Comparison of ENCODE assay signal across 10 cellular contexts in the genomic region with DNA sequence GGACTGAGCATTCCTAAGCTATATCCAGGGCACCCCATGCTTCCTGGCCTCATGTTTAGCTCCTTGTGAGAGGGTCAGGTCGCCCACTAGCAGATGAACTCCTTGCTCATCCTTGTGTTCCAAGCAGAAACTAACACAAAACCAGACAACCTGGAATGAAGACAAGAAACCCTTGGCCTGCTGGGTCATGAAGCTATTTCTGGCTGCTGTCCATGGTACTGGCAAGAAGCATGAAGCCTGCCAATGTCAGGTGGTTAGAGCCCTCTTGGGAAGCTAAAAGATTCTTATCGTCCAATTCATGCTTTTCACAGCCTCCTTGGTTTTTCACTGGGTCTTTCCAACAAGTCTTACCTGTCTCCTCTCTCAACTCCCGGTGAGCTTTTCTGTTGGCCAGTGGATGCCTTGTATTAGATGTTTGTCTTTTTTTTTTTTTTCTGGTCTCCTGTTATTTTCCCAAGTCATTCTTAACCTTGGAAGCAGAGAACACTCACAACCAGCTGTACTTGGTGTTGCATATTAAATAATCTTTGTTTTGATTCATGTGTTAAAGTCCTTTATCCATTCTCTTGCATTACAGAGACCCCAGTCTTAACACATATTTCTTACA.
DNase-seq lines count a peak whose midpoint lies in the region; ATAC-seq, FAIRE-seq and TF ChIP-seq lines count a peak whose summit lies in the region.
"Had no signal": no experiment of that assay in that cellular context is flagged by ENCODE, and none has a peak within 500 bp of the region (broad histone marks: within the 10 kb centered on the region; RNA-seq: fewer than 3 reads in every experiment).

No MANE protein-coding gene starts in this region.

- peaks cover 7% of the 10 kb centered on the region for H3K9me3 Mint-ChIP-seq in activated naive CD4-positive, alpha-beta T cell treated with anti-CD3 and anti-CD28 coated beads for 36 hours
- peaks cover 15% of the 10 kb centered on the region for H3K9me3 Mint-ChIP-seq in activated T-helper 1 cell treated with anti-CD3 and anti-CD28 coated beads, Interleukin-12 subunit alpha, Interleukin-12 subunit beta, Interleukin-2, Interleukin-4 antibody, amounts not matched to agents 30 ng/mL and 10 ng/mL and 1 ng/mL, durations not matched to agents 14 hours and 24 hours and 36 hours

- CTCF ChIA-PET in activated naive CD4-positive, alpha-beta T cell treated with anti-CD3 and anti-CD28 coated beads for 36 hours (lab: Charles Lee), result interaction anchor here (0.6 to 1.0 kb wide), 2 partner anchors 296 to 454 kb away, joined by 3 to 5 read pairs; no protein-coding TSS in a partner anchor

- intact Hi-C loops in activated naive CD4-positive, alpha-beta T cell treated with anti-CD3 and anti-CD28 coated beads for 36 hours (cut with micrococcal nuclease), result no loop called here
- intact Hi-C loops in activated T-helper 1 cell treated with anti-CD3 and anti-CD28 coated beads, Interleukin-12 subunit alpha, Interleukin-12 subunit beta, Interleukin-2, Interleukin-4 antibody, amounts not matched to agents 30 ng/mL and 10 ng/mL and 1 ng/mL, durations not matched to agents 14 hours and 24 hours and 36 hours (cut with micrococcal nuclease), result no loop called here

- DNase-seq in activated naive CD4-positive, alpha-beta T cell treated with anti-CD3 and anti-CD28 coated beads for 36 hours, result peak; percentile 19
- no peak for DNase-seq in activated naive CD4-positive, alpha-beta T cell (lab: John Stamatoyannopoulos, UW)
- DNase-seq in SK-N-DZ (ENCODE audit: low spot score), result peak; percentile 22
- peak; percentile 39 for DNase-seq in fibroblast of villous mesenchyme (ENCODE audit: low read depth)
- DNase-seq in urothelium cell line (ENCODE audit: low spot score), result peak; percentile 82
- DNase-seq in activated T-helper 1 cell treated with anti-CD3 and anti-CD28 coated beads, Interleukin-12 subunit alpha, Interleukin-12 subunit beta, Interleukin-2, Interleukin-4 antibody, amounts not matched to agents 30 ng/mL and 10 ng/mL and 1 ng/mL, durations not matched to agents 14 hours and 24 hours and 36 hours (ENCODE audit: low spot score), result no peak
- DNase-seq: NCI-H2081 had no signal

- no peak for TF ChIP-seq CTCF in fibroblast of villous mesenchyme (IDR thresholded peaks at IDR 0.05; ENCODE audit: insufficient read depth, low read depth, low read length)

- H3K4me1 Mint-ChIP-seq in activated naive CD4-positive, alpha-beta T cell treated with anti-CD3 and anti-CD28 coated beads for 36 hours (ENCODE audit: low read depth), result no peaks in the 10 kb centered on the region
- H3K4me1 Mint-ChIP-seq in activated T-helper 1 cell treated with anti-CD3 and anti-CD28 coated beads, Interleukin-12 subunit alpha, Interleukin-12 subunit beta, Interleukin-2, Interleukin-4 antibody, amounts not matched to agents 30 ng/mL and 10 ng/mL and 1 ng/mL, durations not matched to agents 14 hours and 24 hours and 36 hours (ENCODE audit: low read depth), result no peaks in the 10 kb centered on the region

- ATAC-seq in HG02642 (IDR thresholded peaks at IDR 0.05; ENCODE audit: poor library complexity, unreplicated experiment), result no peak
- no peak for ATAC-seq in HG03196 (IDR thresholded peaks at IDR 0.05; ENCODE audit: unreplicated experiment)

- no peaks in the 10 kb centered on the region for H3K36me3 Mint-ChIP-seq in activated naive CD4-positive, alpha-beta T cell treated with anti-CD3 and anti-CD28 coated beads for 36 hours (ENCODE audit: low read depth)
- no peaks in the 10 kb centered on the region for H3K36me3 Mint-ChIP-seq in activated T-helper 1 cell treated with anti-CD3 and anti-CD28 coated beads, Interleukin-12 subunit alpha, Interleukin-12 subunit beta, Interleukin-2, Interleukin-4 antibody, amounts not matched to agents 30 ng/mL and 10 ng/mL and 1 ng/mL, durations not matched to agents 14 hours and 24 hours and 36 hours (ENCODE audit: low read depth)

- H3K27me3 Mint-ChIP-seq in activated naive CD4-positive, alpha-beta T cell treated with anti-CD3 and anti-CD28 coated beads for 36 hours (ENCODE audit: low read depth), result peaks cover 5% of the 10 kb centered on the region
- H3K27me3 Mint-ChIP-seq in activated T-helper 1 cell treated with anti-CD3 and anti-CD28 coated beads, Interleukin-12 subunit alpha, Interleukin-12 subunit beta, Interleukin-2, Interleukin-4 antibody, amounts not matched to agents 30 ng/mL and 10 ng/mL and 1 ng/mL, durations not matched to agents 14 hours and 24 hours and 36 hours (ENCODE audit: insufficient read depth), result peaks cover 2% of the 10 kb centered on the region

- no peak overlapping the region for H3K4me3 ChIP-seq in fibroblast of villous mesenchyme (ENCODE audit: low read depth, low read length)
- H3K4me3 ChIP-seq: heart right ventricle had no signal

- FAIRE-seq in urothelium cell line (lab: Jason Lieb, UNC), result peak; percentile 94

- no peak overlapping the region for H3K27ac Mint-ChIP-seq in activated naive CD4-positive, alpha-beta T cell treated with anti-CD3 and anti-CD28 coated beads for 36 hours
- no peak overlapping the region for H3K27ac Mint-ChIP-seq in activated T-helper 1 cell treated with anti-CD3 and anti-CD28 coated beads, Interleukin-12 subunit alpha, Interleukin-12 subunit beta, Interleukin-2, Interleukin-4 antibody, amounts not matched to agents 30 ng/mL and 10 ng/mL and 1 ng/mL, durations not matched to agents 14 hours and 24 hours and 36 hours

- no peak overlapping the region for H3K4me3 Mint-ChIP-seq in activated naive CD4-positive, alpha-beta T cell treated with anti-CD3 and anti-CD28 coated beads for 36 hours
- no peak overlapping the region for H3K4me3 Mint-ChIP-seq in activated T-helper 1 cell treated with anti-CD3 and anti-CD28 coated beads, Interleukin-12 subunit alpha, Interleukin-12 subunit beta, Interleukin-2, Interleukin-4 antibody, amounts not matched to agents 30 ng/mL and 10 ng/mL and 1 ng/mL, durations not matched to agents 14 hours and 24 hours and 36 hours

Comparison
In these comparisons a context has a peak if more than half of its experiments do, and no peak if none do; other contexts are left out.
1. DNase-seq: peak in activated naive CD4-positive, alpha-beta T cell treated with anti-CD3 and anti-CD28 coated beads for 36 hours (single experiment), SK-N-DZ (single experiment), fibroblast of villous mesenchyme (single experiment) and urothelium cell line (single experiment); none in activated naive CD4-positive, alpha-beta T cell (0 of 4) and activated T-helper 1 cell treated with anti-CD3 and anti-CD28 coated beads, Interleukin-12 subunit alpha, Interleukin-12 subunit beta, Interleukin-2, Interleukin-4 antibody, amounts not matched to agents 30 ng/mL and 10 ng/mL and 1 ng/mL, durations not matched to agents 14 hours and 24 hours and 36 hours (single experiment).